In the genomic region with DNA sequence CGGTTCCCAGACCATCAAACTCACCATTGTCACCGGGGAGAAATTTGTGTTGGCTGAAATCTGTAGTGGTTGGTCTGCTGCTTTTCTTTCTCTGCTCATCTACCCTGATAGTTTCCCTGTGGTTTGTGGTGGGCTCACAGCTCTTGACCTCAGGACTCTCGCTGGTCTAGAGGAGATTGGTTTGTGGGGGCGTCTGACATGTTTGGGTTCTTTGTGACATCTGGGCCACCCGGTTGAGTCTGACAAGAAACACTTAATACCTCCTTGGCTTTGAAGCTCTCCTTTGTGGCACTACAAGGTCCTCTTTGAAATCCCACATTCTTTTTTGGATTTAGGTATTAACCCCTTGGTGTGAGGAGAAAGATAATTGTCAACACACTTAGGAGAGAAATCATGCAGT, we compare ENCODE assay signal across 12 cellular contexts.
DNase-seq lines count a peak whose midpoint lies in the region; ATAC-seq, FAIRE-seq and TF ChIP-seq lines count a peak whose summit lies in the region.
"Had no signal": no experiment of that assay in that cellular context is flagged by ENCODE, and none has a peak within 500 bp of the region (broad histone marks: within the 10 kb centered on the region; RNA-seq: fewer than 3 reads in every experiment).

No MANE protein-coding gene starts in this region.

- TF ChIP-seq CTCF in pancreas (IDR thresholded peaks at IDR 0.05), result no peak
- TF ChIP-seq CTCF in mammary epithelial cell (conservative IDR thresholded peaks at IDR 0.05 in 1 of 2, IDR thresholded peaks at IDR 0.05 in 1 of 2; ENCODE audit: extremely low read depth in 1 of 2, insufficient read depth in 1 of 2, low read depth in 1 of 2, low read length in 2 of 2), result no peak

- no peak overlapping the region for H3K4me2 ChIP-seq in mammary epithelial cell (ENCODE audit: insufficient read depth, low read depth, low read length)

- no peaks in the 10 kb centered on the region for H4K20me1 ChIP-seq in mammary epithelial cell (ENCODE audit: insufficient read depth, low read length)

- no peaks in the 10 kb centered on the region for H3K79me2 ChIP-seq in mammary epithelial cell (ENCODE audit: insufficient read depth, low read length)

- in situ Hi-C loops in mammary epithelial cell (cut with MboI; ENCODE audit: low sequenced_read_pairs in 2 of 2), result no loop called here

- WGBS in pancreas, 2 donors, result 87 to 92% methylated on average over 5 of the region's 5 CpGs
- 51% methylated on average over 5 of the region's 5 CpGs for WGBS in mammary epithelial cell (ENCODE audit: low coverage, missing lambda C conversion rate)

- H3K4me3 ChIP-seq in pancreas, result no peak overlapping the region
- no peak overlapping the region for H3K4me3 ChIP-seq in mammary epithelial cell (replicated peaks in 1 of 3; ENCODE audit: insufficient read depth in 1 of 3, low read depth in 2 of 3, low read length in 3 of 3)
- H3K4me3 ChIP-seq: ascending aorta, psoas muscle had no signal

- no peaks in the 10 kb centered on the region for H3K9me3 ChIP-seq in pancreas
- H3K9me3 ChIP-seq in mammary epithelial cell (replicated peaks; ENCODE audit: insufficient read depth, low read length), result peaks cover 3% of the 10 kb centered on the region
- H3K9me3 ChIP-seq: ascending aorta, psoas muscle had no signal

- no peaks in the 10 kb centered on the region for H3K36me3 ChIP-seq in pancreas
- no peaks in the 10 kb centered on the region for H3K36me3 ChIP-seq in mammary epithelial cell (ENCODE audit: insufficient read depth, low read length)
- H3K36me3 ChIP-seq: ascending aorta had no signal

- FAIRE-seq in GM18507 (lab: Jason Lieb, UNC) (peak; percentile 75), pancreas (lab: Jason Lieb, UNC) (no peak)

- H3K9ac ChIP-seq in mammary epithelial cell (ENCODE audit: insufficient read depth, low read length), result no peak overlapping the region

- H3K27me3 ChIP-seq in pancreas, result no peaks in the 10 kb centered on the region
- no peaks in the 10 kb centered on the region for H3K27me3 ChIP-seq in mammary epithelial cell (ENCODE audit: insufficient read depth, low read length)
- H3K27me3 ChIP-seq: ascending aorta had no signal

- intact Hi-C loops in pancreas (cut with DNase I) (no loop called here), mammary epithelial cell (cut with micrococcal nuclease) (no loop called here)

- dilution Hi-C loops in mammary epithelial cell (cut with HindIII; ENCODE audit: low sequenced_read_pairs), result no loop called here

- H3K4me1 ChIP-seq in pancreas (peaks cover 0 to under 1% (median 0%) of the 10 kb centered on the region in 3 donors), mammary epithelial cell (ENCODE audit: insufficient read depth, low read length) (no peaks in the 10 kb centered on the region)
- H3K4me1 ChIP-seq: ascending aorta, psoas muscle had no signal

- CTCF ChIA-PET in mammary epithelial cell (lab: Charles Lee; ENCODE audit: low non-redundant PET), result no interaction called here

- peak; percentile 81 for ATAC-seq in GM19455 (IDR thresholded peaks at IDR 0.05; ENCODE audit: unreplicated experiment)
- ATAC-seq in HG02981 (IDR thresholded peaks at IDR 0.05; ENCODE audit: unreplicated experiment), result peak; percentile 86
- no peak for ATAC-seq in pancreas
- ATAC-seq: psoas muscle had no signal

- no TSS peak for BruUV-seq in mammary epithelial cell (replicated peaks; lab: Mats Ljungman, UMichigan)

- DNase-seq in GM18507 (ENCODE audit: extremely low spot score, insufficient read length, low read depth) (no peak), astrocyte of the hippocampus (ENCODE audit: low read depth, low spot score) (peak; percentile 10), NCI-H226 (no peak), pancreas (no peak), UCSD-AML1 (lab: John Stamatoyannopoulos, UW; ENCODE audit: unreplicated experiment) (no peak), mammary epithelial cell (no peak)
- DNase-seq: activated B cell treated with CpG ODN at 0.5 μM for 24 hours, islet precursor cell, psoas muscle had no signal

- H3K27ac ChIP-seq in pancreas, result no peak overlapping the region
- H3K27ac ChIP-seq in mammary epithelial cell (ENCODE audit: insufficient read depth, low read depth, low read length), result no peak overlapping the region
- H3K27ac ChIP-seq: ascending aorta, psoas muscle had no signal

- H2AFZ ChIP-seq in mammary epithelial cell (ENCODE audit: low read depth, low read length), result no peak overlapping the region

Comparison
In these comparisons a context has a peak if more than half of its experiments do, and no peak if none do; other contexts are left out.
1. ATAC-seq: peak in GM19455 (single experiment) and HG02981 (single experiment); none in pancreas (0 of 4).